1 cellular context compared by ENCODE assay signal in the genomic region with DNA sequence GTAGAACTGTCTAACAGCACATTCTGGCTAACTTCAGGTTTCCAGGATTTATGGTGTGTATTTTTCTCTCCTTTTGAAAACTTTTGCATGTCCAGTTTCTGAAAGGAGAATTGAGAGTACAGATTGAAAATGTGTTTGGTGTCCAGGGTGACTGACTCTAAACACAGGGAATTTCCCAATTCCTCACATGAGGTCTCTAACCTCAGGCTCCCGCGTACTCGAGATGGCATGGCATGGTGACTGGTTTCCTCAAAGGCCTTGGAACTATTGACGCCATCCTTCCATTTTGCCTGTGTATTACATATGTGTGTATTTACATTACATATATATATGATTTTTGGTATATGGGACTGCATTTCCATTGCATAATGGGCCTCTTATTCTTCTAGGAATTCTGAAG.
A peak's percentile ranks its signal among the peaks of the same experiment; 100 is the strongest.
TF ChIP-seq lines count a peak whose summit lies in the region.

No MANE protein-coding gene starts in this region.

TF ChIP-seq in HepG2, 621 proteins besides CTCF, POLR2A, EP300 and RAD21:
- TF ChIP-seq ATF7-NPFF (CRISPR knock-in tag; IDR thresholded peaks at IDR 0.05; ENCODE audit: low read depth) (no peak), CEBPB (IDR thresholded peaks at IDR 0.05; ENCODE audit: borderline replicate concordance, low read depth, low read length) (0 out of 2 replicates have a peak, but pooled peaks have one; percentile 17)
TF ChIP-seq in HepG2: peak in this region for 1.
